Comparison of ENCODE assay signal across 15 cellular contexts in the genomic region with DNA sequence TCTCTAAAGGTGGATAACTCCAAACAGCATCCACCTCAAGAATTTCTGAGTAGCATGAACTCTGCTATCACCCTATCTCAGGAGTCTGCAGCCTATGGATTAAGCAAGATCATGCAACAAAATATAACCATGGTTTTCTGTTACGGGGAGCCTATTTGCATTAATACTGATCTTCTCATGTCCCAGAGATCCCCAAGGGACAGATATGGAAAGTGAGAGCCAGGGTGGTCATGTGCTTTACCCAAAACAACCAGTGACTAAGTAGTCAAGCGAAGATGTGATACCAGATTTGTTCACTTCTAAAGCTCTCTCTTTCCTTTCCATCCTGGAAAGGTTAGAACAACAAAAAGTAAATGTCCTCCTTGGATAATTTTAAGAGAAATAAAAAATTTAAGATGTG.
"Had no signal": no experiment of that assay in that cellular context is flagged by ENCODE, and none has a peak within 500 bp of the region (broad histone marks: within the 10 kb centered on the region; RNA-seq: fewer than 3 reads in every experiment).

No MANE protein-coding gene starts in this region.

- H3K4me1 ChIP-seq: prostate gland, right lobe of liver, spleen, transverse colon had no signal

- H3K4me2 ChIP-seq: hepatocyte had no signal

- H3K36me3 ChIP-seq: brain microvascular endothelial cell, prostate gland, right lobe of liver, spleen, transverse colon had no signal

- H3K4me3 ChIP-seq: hepatocyte, prostate gland, right lobe of liver, spleen, transverse colon had no signal

- ATAC-seq: right lobe of liver; stimulated activated naive B cell treated with anti-CD40 and anti-IgM and Interleukin-4, amounts not matched to agents 10 μg/mL and 1 μg/mL and 100 μg/mL, for 72 hours had no signal

- H2AFZ ChIP-seq: hepatocyte had no signal

- H3K9me3 ChIP-seq: prostate gland, right lobe of liver, transverse colon had no signal

- H3K79me2 ChIP-seq: hepatocyte had no signal

- DNase-seq: activated CD4-positive, alpha-beta memory T cell treated with anti-CD3 and anti-CD28 coated beads, Interleukin-2, amount 10 ng/mL, durations not matched to agents 7 days and 5 days; activated CD4-positive, alpha-beta T cell treated with anti-CD3 and anti-CD28 coated beads for 1 hour; activated gamma-delta T cell; activated T-cell treated with anti-CD3 and anti-CD28 coated beads, Interleukin-2, amount 50 U/mL, for 48 hours; brain microvascular endothelial cell; cerebellar nuclear complex; dermis blood vessel endothelial cell; nephron progenitor cell; right lobe of liver; spleen; stimulated activated CD4-positive, alpha-beta T cell treated with anti-CD3 and anti-CD28 coated beads, Interleukin-1b, Interleukin-23, amount 100 ng/mL, for 48 hours; stimulated activated naive B cell treated with anti-CD40 and anti-IgM and Interleukin-4, amounts not matched to agents 10 μg/mL and 1 μg/mL and 100 μg/mL, for 72 hours; transverse colon had no signal

- H3K27me3 ChIP-seq: brain microvascular endothelial cell, hepatocyte, right lobe of liver, spleen, transverse colon had no signal

- H3K27ac ChIP-seq: brain microvascular endothelial cell, hepatocyte, prostate gland, right lobe of liver, spleen, transverse colon had no signal
